ENCODE assay signal across 1 cellular context in genomic region chr11:65425105-65425970, GRCh38.
TF ChIP-seq lines count a peak whose summit lies in the region.

No MANE protein-coding gene starts in this region.

TF ChIP-seq in GM23338, 12 proteins besides CTCF, POLR2A, EP300 and RAD21 (continued from another document):
- TF ChIP-seq, protein P1, sequence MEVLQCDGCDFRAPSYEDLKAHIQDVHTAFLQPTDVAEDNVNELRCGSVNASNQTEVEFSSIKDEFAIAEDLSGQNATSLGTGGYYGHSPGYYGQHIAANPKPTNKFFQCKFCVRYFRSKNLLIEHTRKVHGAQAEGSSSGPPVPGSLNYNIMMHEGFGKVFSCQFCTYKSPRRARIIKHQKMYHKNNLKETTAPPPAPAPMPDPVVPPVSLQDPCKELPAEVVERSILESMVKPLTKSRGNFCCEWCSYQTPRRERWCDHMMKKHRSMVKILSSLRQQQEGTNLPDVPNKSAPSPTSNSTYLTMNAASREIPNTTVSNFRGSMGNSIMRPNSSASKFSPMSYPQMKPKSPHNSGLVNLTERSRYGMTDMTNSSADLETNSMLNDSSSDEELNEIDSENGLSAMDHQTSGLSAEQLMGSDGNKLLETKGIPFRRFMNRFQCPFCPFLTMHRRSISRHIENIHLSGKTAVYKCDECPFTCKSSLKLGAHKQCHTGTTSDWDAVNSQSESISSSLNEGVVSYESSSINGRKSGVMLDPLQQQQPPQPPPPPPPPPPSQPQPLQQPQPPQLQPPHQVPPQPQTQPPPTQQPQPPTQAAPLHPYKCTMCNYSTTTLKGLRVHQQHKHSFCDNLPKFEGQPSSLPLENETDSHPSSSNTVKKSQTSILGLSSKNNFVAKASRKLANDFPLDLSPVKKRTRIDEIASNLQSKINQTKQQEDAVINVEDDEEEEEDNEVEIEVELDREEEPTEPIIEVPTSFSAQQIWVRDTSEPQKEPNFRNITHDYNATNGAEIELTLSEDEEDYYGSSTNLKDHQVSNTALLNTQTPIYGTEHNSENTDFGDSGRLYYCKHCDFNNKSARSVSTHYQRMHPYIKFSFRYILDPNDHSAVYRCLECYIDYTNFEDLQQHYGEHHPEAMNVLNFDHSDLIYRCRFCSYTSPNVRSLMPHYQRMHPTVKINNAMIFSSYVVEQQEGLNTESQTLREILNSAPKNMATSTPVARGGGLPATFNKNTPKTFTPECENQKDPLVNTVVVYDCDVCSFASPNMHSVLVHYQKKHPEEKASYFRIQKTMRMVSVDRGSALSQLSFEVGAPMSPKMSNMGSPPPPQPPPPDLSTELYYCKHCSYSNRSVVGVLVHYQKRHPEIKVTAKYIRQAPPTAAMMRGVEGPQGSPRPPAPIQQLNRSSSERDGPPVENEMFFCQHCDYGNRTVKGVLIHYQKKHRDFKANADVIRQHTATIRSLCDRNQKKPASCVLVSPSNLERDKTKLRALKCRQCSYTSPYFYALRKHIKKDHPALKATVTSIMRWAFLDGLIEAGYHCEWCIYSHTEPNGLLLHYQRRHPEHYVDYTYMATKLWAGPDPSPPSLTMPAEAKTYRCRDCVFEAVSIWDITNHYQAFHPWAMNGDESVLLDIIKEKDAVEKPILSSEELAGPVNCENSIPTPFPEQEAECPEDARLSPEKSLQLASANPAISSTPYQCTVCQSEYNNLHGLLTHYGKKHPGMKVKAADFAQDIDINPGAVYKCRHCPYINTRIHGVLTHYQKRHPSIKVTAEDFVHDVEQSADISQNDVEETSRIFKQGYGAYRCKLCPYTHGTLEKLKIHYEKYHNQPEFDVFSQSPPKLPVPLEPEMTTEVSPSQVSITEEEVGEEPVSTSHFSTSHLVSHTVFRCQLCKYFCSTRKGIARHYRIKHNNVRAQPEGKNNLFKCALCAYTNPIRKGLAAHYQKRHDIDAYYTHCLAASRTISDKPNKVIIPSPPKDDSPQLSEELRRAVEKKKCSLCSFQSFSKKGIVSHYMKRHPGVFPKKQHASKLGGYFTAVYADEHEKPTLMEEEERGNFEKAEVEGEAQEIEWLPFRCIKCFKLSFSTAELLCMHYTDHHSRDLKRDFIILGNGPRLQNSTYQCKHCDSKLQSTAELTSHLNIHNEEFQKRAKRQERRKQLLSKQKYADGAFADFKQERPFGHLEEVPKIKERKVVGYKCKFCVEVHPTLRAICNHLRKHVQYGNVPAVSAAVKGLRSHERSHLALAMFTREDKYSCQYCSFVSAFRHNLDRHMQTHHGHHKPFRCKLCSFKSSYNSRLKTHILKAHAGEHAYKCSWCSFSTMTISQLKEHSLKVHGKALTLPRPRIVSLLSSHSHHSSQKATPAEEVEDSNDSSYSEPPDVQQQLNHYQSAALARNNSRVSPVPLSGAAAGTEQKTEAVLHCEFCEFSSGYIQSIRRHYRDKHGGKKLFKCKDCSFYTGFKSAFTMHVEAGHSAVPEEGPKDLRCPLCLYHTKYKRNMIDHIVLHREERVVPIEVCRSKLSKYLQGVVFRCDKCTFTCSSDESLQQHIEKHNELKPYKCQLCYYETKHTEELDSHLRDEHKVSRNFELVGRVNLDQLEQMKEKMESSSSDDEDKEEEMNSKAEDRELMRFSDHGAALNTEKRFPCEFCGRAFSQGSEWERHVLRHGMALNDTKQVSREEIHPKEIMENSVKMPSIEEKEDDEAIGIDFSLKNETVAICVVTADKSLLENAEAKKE (CRISPR knock-in tag; IDR thresholded peaks at IDR 0.05), result no peak
- no peak for TF ChIP-seq ZNF114 (CRISPR knock-in tag; IDR thresholded peaks at IDR 0.05)
- no peak for TF ChIP-seq JUNB (IDR thresholded peaks at IDR 0.05; ENCODE audit: unreplicated experiment)
- no peak for TF ChIP-seq ETS1 (IDR thresholded peaks at IDR 0.05)
- TF ChIP-seq CREB1 (CRISPR knock-in tag; IDR thresholded peaks at IDR 0.05; ENCODE audit: low read depth), result no peak
